8 cellular contexts compared by ENCODE assay signal in genomic region chr3:142929109-142929508, GRCh38. TPM values are rescaled to one million over a fixed set of nuclear protein-coding genes. Genes with fewer than 3 reads are reported as not detected.
DNase-seq lines count a peak whose midpoint lies in the region; ATAC-seq and TF ChIP-seq lines count a peak whose summit lies in the region.

No MANE protein-coding gene starts in this region.

- peaks cover 32% of the 10 kb centered on the region for H3K27me3 Mint-ChIP-seq in CD4-positive, alpha-beta T cell

- no peak for ATAC-seq in CD4-positive, alpha-beta T cell (ENCODE audit: poor library complexity)
- peak; percentile 52 for ATAC-seq in GM19463 (IDR thresholded peaks at IDR 0.05; ENCODE audit: unreplicated experiment)
- no peak for ATAC-seq in sciatic nerve

- peak in 2 of 10 experiments; percentile 17 to 24 for DNase-seq in CD4-positive, alpha-beta T cell
- DNase-seq in NCI-H146 treated with DMSO at 0.1 percent for 48 hours (lab: John Stamatoyannopoulos, UW; ENCODE audit: unreplicated experiment) (peak; percentile 59), foreskin melanocyte (peak; percentile 38), globus pallidus (ENCODE audit: low spot score) (no peak), sciatic nerve (ENCODE audit: low spot score) (no peak)
- DNase-seq in activated CD4-positive, alpha-beta T cell treated with anti-CD3 and anti-CD28 coated beads for 48 hours: peak; percentile 69
- DNase-seq in stimulated activated CD4-positive, alpha-beta T cell treated with anti-CD3 and anti-CD28 coated beads, Interleukin-4, amount 100 ng/mL, for 24 hours: peak; percentile 34

- CTCF ChIA-PET in CD4-positive, alpha-beta T cell (lab: Charles Lee): no interaction called here

- H3K36me3 Mint-ChIP-seq in CD4-positive, alpha-beta T cell (ENCODE audit: low read depth): no peaks in the 10 kb centered on the region

- H3K27ac Mint-ChIP-seq in CD4-positive, alpha-beta T cell: no peak overlapping the region

- H3K4me3 Mint-ChIP-seq in CD4-positive, alpha-beta T cell: no peak overlapping the region

- H3K27me3 ChIP-seq in CD4-positive, alpha-beta T cell (ENCODE audit: control insufficient read depth, insufficient read depth, low read length): peaks cover 5% of the 10 kb centered on the region

- H3K9me3 ChIP-seq in CD4-positive, alpha-beta T cell (ENCODE audit: control insufficient read depth, low read length): peaks cover 1% of the 10 kb centered on the region

- TF ChIP-seq CTCF in CD4-positive, alpha-beta T cell (IDR thresholded peaks at IDR 0.05): peak; percentile 18

- H3K27ac ChIP-seq in CD4-positive, alpha-beta T cell (ENCODE audit: low read depth, low read length): no peak overlapping the region

- H3K9me3 Mint-ChIP-seq in CD4-positive, alpha-beta T cell: no peaks in the 10 kb centered on the region

- POLR2A ChIA-PET in CD4-positive, alpha-beta T cell (lab: Charles Lee): no interaction called here

- H3K4me1 Mint-ChIP-seq in CD4-positive, alpha-beta T cell (ENCODE audit: low read depth): no peaks in the 10 kb centered on the region

- intact Hi-C loops in CD4-positive, alpha-beta T cell (cut with DNase I, micrococcal nuclease): no loop called here
- intact Hi-C loops in sciatic nerve (cut with DNase I): no loop called here

RNA-seq across cellular contexts. Expression of gene PAQR9, which starts 34.4 kb away (rescaled TPM):
- total RNA-seq in CD4-positive, alpha-beta T cell: not detected
- total RNA-seq in sciatic nerve: 0.13 TPM

RNA-seq across cellular contexts. Expression of gene PCOLCE2, which starts 40.2 kb away (rescaled TPM):
- total RNA-seq in CD4-positive, alpha-beta T cell: not detected
- 22.6 TPM for total RNA-seq in sciatic nerve

Comparison
In these comparisons a context has a peak if more than half of its experiments do, and no peak if none do; other contexts are left out.
1. DNase-seq: peak in NCI-H146 treated with DMSO at 0.1 percent for 48 hours (single experiment), activated CD4-positive, alpha-beta T cell treated with anti-CD3 and anti-CD28 coated beads for 48 hours (single experiment), foreskin melanocyte (single experiment) and stimulated activated CD4-positive, alpha-beta T cell treated with anti-CD3 and anti-CD28 coated beads, Interleukin-4, amount 100 ng/mL, for 24 hours (single experiment); none in globus pallidus (single experiment) and sciatic nerve (single experiment).
2. RNA of gene PCOLCE2, which starts 40.2 kb away (total RNA-seq): 22.6 TPM in sciatic nerve (single experiment); not detected in CD4-positive, alpha-beta T cell; every median in the first group is over 10 times any median in the second.